ENCODE assay signal across 13 cellular contexts in genomic region chr9:33512535-33512934, GRCh38. TPM values are rescaled to one million over a fixed set of nuclear protein-coding genes. Genes with fewer than 3 reads are reported as not detected.
DNase-seq lines count a peak whose midpoint lies in the region; ATAC-seq, FAIRE-seq and TF ChIP-seq lines count a peak whose summit lies in the region.
"Not testable (repeated sequence)": the region's sequence is repeated elsewhere in the genome, so short reads cannot be mapped to it uniquely, and the experiment has no call there.
"Had no signal": no experiment of that assay in that cellular context is flagged by ENCODE, and none has a peak within 500 bp of the region (broad histone marks: within the 10 kb centered on the region; RNA-seq: fewer than 3 reads in every experiment).

No MANE protein-coding gene starts in this region.

- peak; percentile 10 for DNase-seq in Ammon's horn (ENCODE audit: low spot score)
- peak; percentile 47 for DNase-seq in GM23248
- DNase-seq in NCI-H146 treated with DMSO at 0.1 percent for 48 hours (lab: John Stamatoyannopoulos, UW; ENCODE audit: unreplicated experiment), result peak; percentile 94
- peak; percentile 45 for DNase-seq in RPMI7951 (ENCODE audit: low read depth)
- DNase-seq in K562 (ENCODE audit: extremely low read depth in 1 of 4, low spot score in 3 of 4), result not testable (repeated sequence)
- peak; percentile 31 for DNase-seq in endothelial cell of umbilical vein (ENCODE audit: low read depth, low spot score)
- peak; percentile 31 for DNase-seq in iris pigment epithelial cell (ENCODE audit: low read depth)
- peak; percentile 18 for DNase-seq in putamen (ENCODE audit: low spot score)

- not testable (repeated sequence) for H3K9me1 ChIP-seq in K562 (ENCODE audit: control insufficient read depth, insufficient read depth, low read length); endothelial cell of umbilical vein (replicated peaks; ENCODE audit: control insufficient read depth, extremely low read depth, insufficient read depth, low read length)

- H3K4me2 ChIP-seq in GM23248 (ENCODE audit: unreplicated experiment); K562 (ENCODE audit: insufficient read depth, low read length); endothelial cell of umbilical vein (ENCODE audit: insufficient read depth, low read length): not testable (repeated sequence)

- 81 to 83% methylated on average over 2 of the region's 2 CpGs for WGBS in GM23248 (ENCODE audit: low coverage in 1 of 2, low lambda C conversion rate in 2 of 2, missing lambda C conversion rate in 2 of 2), 2 experiments
- 84% methylated on average over 2 of the region's 2 CpGs for WGBS in K562 (ENCODE audit: insufficient coverage, low coverage, missing lambda C conversion rate)

- dilution Hi-C loops in endothelial cell of umbilical vein (cut with MboI; ENCODE audit: extremely low pct_ligation_motif_present, low sequenced_read_pairs), result not testable (repeated sequence)

- POLR2A ChIA-PET in K562 (lab: Yijun Ruan, JAX); endothelial cell of umbilical vein (lab: Charles Lee): not testable (repeated sequence)

- H4K20me1 ChIP-seq in GM23248 (ENCODE audit: insufficient read depth); K562 (replicated peaks; ENCODE audit: control insufficient read depth, insufficient read depth, low read length); endothelial cell of umbilical vein (replicated peaks; ENCODE audit: control insufficient read depth, extremely low read depth, insufficient read depth, low read length): not testable (repeated sequence)

- not testable (repeated sequence) for TF ChIP-seq CTCF in K562 (IDR thresholded peaks at IDR 0.05 in 2 of 3, conservative IDR thresholded peaks at IDR 0.05 in 1 of 3; ENCODE audit: insufficient read depth in 2 of 3, low read depth in 1 of 3, low read length in 3 of 3); endothelial cell of umbilical vein (IDR thresholded peaks at IDR 0.05; ENCODE audit: extremely low read depth in 1 of 2, insufficient read depth in 1 of 2, low read depth in 1 of 2, low read length in 2 of 2)

- not testable (repeated sequence) for FAIRE-seq in K562 (lab: Jason Lieb, UNC); endothelial cell of umbilical vein (lab: Jason Lieb, UNC)

- intact Hi-C loops in K562 (cut with micrococcal nuclease), result not testable (repeated sequence)
- intact Hi-C loops in endothelial cell of umbilical vein (cut with micrococcal nuclease), result loop anchor here (10.0 kb wide), 1 partner anchor 108 kb away; the partner anchor contains the start of gene AQP7

- not testable (repeated sequence) for H3K27ac ChIP-seq in GM23248; K562 (ENCODE audit: extremely low read depth, low read depth, low read length); endothelial cell of umbilical vein (ENCODE audit: insufficient read depth, low read depth, low read length)

- not testable (repeated sequence) for BruUV-seq in K562 (replicated peaks; lab: Mats Ljungman, UMichigan); endothelial cell of umbilical vein (replicated peaks; lab: Mats Ljungman, UMichigan)

- not testable (repeated sequence) for H3K36me3 ChIP-seq in GM23248 (ENCODE audit: low read depth); K562 (ENCODE audit: control insufficient read depth, insufficient read depth, low read length); endothelial cell of umbilical vein (ENCODE audit: control insufficient read depth in 2 of 2, extremely low read depth in 1 of 2, insufficient read depth in 2 of 2, low read length in 2 of 2)

- 0 out of 2 replicates have a peak, but pooled peaks cover 13% of the 10 kb centered on the region for H3K79me2 ChIP-seq in GM23248 (ENCODE audit: insufficient read depth)
- H3K79me2 ChIP-seq in K562 (ENCODE audit: control insufficient read depth, insufficient read depth, low read length); endothelial cell of umbilical vein (ENCODE audit: control insufficient read depth, insufficient read depth, low read length): not testable (repeated sequence)

- CTCF ChIA-PET in K562 (lab: Yijun Ruan, JAX; ENCODE audit: low intra/inter-chr PET ratio); endothelial cell of umbilical vein (lab: Charles Lee): not testable (repeated sequence)

- TF ChIP-seq EP300 in K562 (IDR thresholded peaks at IDR 0.05; ENCODE audit: low read length), result not testable (repeated sequence)

- ATAC-seq in K562, result not testable (repeated sequence)

- H3K4me1 ChIP-seq in GM23248 (ENCODE audit: insufficient read depth) (peaks cover 20% of the 10 kb centered on the region), endothelial cell of umbilical vein (ENCODE audit: control insufficient read depth, extremely low read depth, insufficient read depth, low read length) (peaks cover 19% of the 10 kb centered on the region)
- not testable (repeated sequence) for H3K4me1 ChIP-seq in K562 (replicated peaks in 1 of 2; ENCODE audit: control insufficient read depth in 2 of 2, insufficient read depth in 2 of 2, low read length in 2 of 2)

- not testable (repeated sequence) for H2AFZ ChIP-seq in GM23248; K562 (ENCODE audit: low read depth, low read length); endothelial cell of umbilical vein (ENCODE audit: low read depth, low read length)

- in situ Hi-C loops in GM23248 (cut with MboI); K562 (cut with MboI): not testable (repeated sequence)

- H3K9me3 ChIP-seq in GM23248 (ENCODE audit: low read depth); K562 (replicated peaks; ENCODE audit: control insufficient read depth, insufficient read depth, low read depth, low read length); endothelial cell of umbilical vein (replicated peaks; ENCODE audit: control insufficient read depth, insufficient read depth, low read length): not testable (repeated sequence)

- H3K9ac ChIP-seq in GM23248; K562 (ENCODE audit: insufficient read depth in 1 of 2, low read depth in 2 of 2, low read length in 2 of 2); endothelial cell of umbilical vein (replicated peaks; ENCODE audit: extremely low read depth, insufficient read depth, low read length): not testable (repeated sequence)

- H3K4me3 ChIP-seq in GM23248; K562; endothelial cell of umbilical vein (replicated peaks in 1 of 3; ENCODE audit: insufficient read depth in 1 of 3, low read depth in 1 of 3, low read length in 3 of 3): not testable (repeated sequence)

- not testable (repeated sequence) for H3K9me2 ChIP-seq in GM23248 (ENCODE audit: insufficient read depth)

- not testable (repeated sequence) for H3K27me3 ChIP-seq in GM23248 (replicated peaks; ENCODE audit: insufficient read depth); K562 (ENCODE audit: control insufficient read depth in 2 of 2, insufficient read depth in 2 of 2, low read length in 2 of 2); endothelial cell of umbilical vein (ENCODE audit: control insufficient read depth in 2 of 2, insufficient read depth in 2 of 2, low read length in 2 of 2)

- not testable (repeated sequence) for H3F3A ChIP-seq in GM23248 (ENCODE audit: insufficient read depth)

- not testable (repeated sequence) for TF ChIP-seq POLR2A in K562 (conservative IDR thresholded peaks at IDR 0.05); endothelial cell of umbilical vein (IDR thresholded peaks at IDR 0.05; ENCODE audit: low read depth, low read length)

- not testable (repeated sequence) for TF ChIP-seq RAD21 in K562 (CRISPR knock-in tag; conservative IDR thresholded peaks at IDR 0.05 in 1 of 2, IDR thresholded peaks at IDR 0.05 in 1 of 2)

RNA-seq across cellular contexts. Expression of gene ANKRD18B, which starts 11.5 kb away (rescaled TPM):
- 0.11 TPM in 1 of 2 replicates, not detected in the other for total RNA-seq in GM23248 (2014; rRNA removed; shearing (Covaris generic))
- 0.49 and 0.74 TPM in 2 replicates for polyA plus RNA-seq in GM23248 (2016; fragmentation: Nextera tagmentation; extraction: Ambion mirVana)
- total RNA-seq in RPMI7951 (2014; rRNA removed; shearing (Covaris generic)), result not detected in 2 replicates
- 5.2 and 17.2 TPM in 2 replicates for total RNA-seq in K562 (2011; cell fraction: chromatin; rRNA removed; ENCODE audit: low replicate concordance)
- 3.7 and 7.9 TPM in 2 replicates for total RNA-seq in K562 (2011; cell fraction: nucleolus; rRNA removed)
- total RNA-seq in K562 (2011; cell fraction: nucleoplasm; rRNA removed), result 8.0 and 8.8 TPM in 2 replicates
- 1.1 and 1.3 TPM in 2 replicates for total RNA-seq in K562 (2014; rRNA removed)
- total RNA-seq in K562 (2014; rRNA removed; fragmentation: Illumina TruSeq; extraction: Trizol), result 1.9 and 2.7 TPM in 2 replicates
- total RNA-seq in K562 (2015; rRNA removed; fragmentation: Illumina TruSeq; extraction: Trizol), result 1.7 and 2.0 TPM in 2 replicates
- total RNA-seq in K562 (2021), result 1.9 and 3.3 TPM in 2 replicates
- 1.6 and 1.8 TPM in 2 replicates for polyA plus RNA-seq in K562 (2011; rRNA removed)
- polyA plus RNA-seq in K562 (2011; cell fraction: cytosol; rRNA removed), result 0.46 and 0.54 TPM in 2 replicates
- polyA plus RNA-seq in K562 (2011; cell fraction: nucleus; rRNA removed), result 1.5 and 1.7 TPM in 2 replicates
- 1.4 and 2.6 TPM in 2 replicates for polyA plus RNA-seq in K562 (2012)
- polyA plus RNA-seq in K562 (2014; fragmentation: Illumina TruSeq; extraction: Trizol), result 3.3 and 12.6 TPM in 2 replicates
- polyA plus RNA-seq in K562 (2014; fragmentation: Nextera tagmentation; extraction: Ambion mirVana), result 1 to 10 TPM in 1 of 2 experiments, under 1 TPM in 1; 0.43 to 1.4 TPM
- 0.77 and 1.1 TPM in 2 replicates for polyA plus RNA-seq in K562 (2014; rRNA removed)
- polyA minus RNA-seq in K562 (2011; rRNA and poly(A)+ RNA removed), result 3.9 and 4.3 TPM in 2 replicates
- 4.2 TPM in 1 of 2 replicates, not detected in the other for polyA minus RNA-seq in K562 (2011; cell fraction: cytosol; rRNA and poly(A)+ RNA removed)
- polyA minus RNA-seq in K562 (2011; cell fraction: nucleus; rRNA and poly(A)+ RNA removed), result 3.9 and 6.1 TPM in 2 replicates
- 10.9 and 12.2 TPM in 2 replicates for total RNA-seq in endothelial cell of umbilical vein
- 0.92 and 1.4 TPM in 2 replicates for polyA plus RNA-seq in endothelial cell of umbilical vein
- 2.3 and 2.5 TPM in 2 replicates for polyA plus RNA-seq in endothelial cell of umbilical vein (2011; cell fraction: cytosol; rRNA removed)
- 7.8 and 7.9 TPM in 2 replicates for polyA plus RNA-seq in endothelial cell of umbilical vein (2011; cell fraction: nucleus; rRNA removed)
- polyA plus RNA-seq in endothelial cell of umbilical vein (2012), result 6.8 and 9.1 TPM in 2 replicates
- 2.7 and 4.2 TPM in 2 replicates for polyA minus RNA-seq in endothelial cell of umbilical vein
- 17.9 TPM for polyA minus RNA-seq in endothelial cell of umbilical vein (2011; cell fraction: cytosol; rRNA and poly(A)+ RNA removed)
- polyA minus RNA-seq in endothelial cell of umbilical vein (2011; cell fraction: nucleus; rRNA and poly(A)+ RNA removed), result 9.3 and 17.1 TPM in 2 replicates
- total RNA-seq: GM12878, Right ventricle myocardium inferior, SJSA1 had no signal
- polyA plus RNA-seq: CD8-positive, alpha-beta memory T cell; GM12878; IgD-negative memory B cell had no signal

RNA-seq across cellular contexts. Expression of gene NOL6, which starts 38.8 kb away (rescaled TPM):
- 27.9 and 31.2 TPM in 2 replicates for total RNA-seq in GM23248 (2014; rRNA removed; shearing (Covaris generic))
- 18.0 and 19.4 TPM in 2 replicates for polyA plus RNA-seq in GM23248 (2016; fragmentation: Nextera tagmentation; extraction: Ambion mirVana)
- 12.9 and 13.2 TPM in 2 replicates for total RNA-seq in RPMI7951 (2014; rRNA removed; shearing (Covaris generic))
- total RNA-seq in K562 (2011; cell fraction: chromatin; rRNA removed; ENCODE audit: low replicate concordance), result 80.3 and 225 TPM in 2 replicates
- total RNA-seq in K562 (2011; cell fraction: nucleolus; rRNA removed), result 122 and 123 TPM in 2 replicates
- 77.3 and 80.3 TPM in 2 replicates for total RNA-seq in K562 (2011; cell fraction: nucleoplasm; rRNA removed)
- total RNA-seq in K562 (2014; rRNA removed), result 23.0 and 37.0 TPM in 2 replicates
- total RNA-seq in K562 (2014; rRNA removed; fragmentation: Illumina TruSeq; extraction: Trizol), result 23.0 and 27.0 TPM in 2 replicates
- total RNA-seq in K562 (2015; rRNA removed; fragmentation: Illumina TruSeq; extraction: Trizol), result 29.8 and 31.0 TPM in 2 replicates
- total RNA-seq in K562 (2021), result 58.9 and 61.1 TPM in 2 replicates
- polyA plus RNA-seq in K562 (2011; rRNA removed), result 23.5 and 42.1 TPM in 2 replicates
- 21.5 and 30.8 TPM in 2 replicates for polyA plus RNA-seq in K562 (2011; cell fraction: cytosol; rRNA removed)
- polyA plus RNA-seq in K562 (2011; cell fraction: nucleus; rRNA removed), result 106 and 124 TPM in 2 replicates
- 25.7 and 37.3 TPM in 2 replicates for polyA plus RNA-seq in K562 (2012)
- 49.9 and 51.2 TPM in 2 replicates for polyA plus RNA-seq in K562 (2014; fragmentation: Illumina TruSeq; extraction: Trizol)
- 1 to 10 TPM; 7.7 to 9.4 TPM for polyA plus RNA-seq in K562 (2014; fragmentation: Nextera tagmentation; extraction: Ambion mirVana)
- 33.5 and 35.0 TPM in 2 replicates for polyA plus RNA-seq in K562 (2014; rRNA removed)
- 24.9 and 28.2 TPM in 2 replicates for polyA minus RNA-seq in K562 (2011; rRNA and poly(A)+ RNA removed)
- 21.5 and 28.5 TPM in 2 replicates for polyA minus RNA-seq in K562 (2011; cell fraction: cytosol; rRNA and poly(A)+ RNA removed)
- polyA minus RNA-seq in K562 (2011; cell fraction: nucleus; rRNA and poly(A)+ RNA removed), result 39.3 and 50.3 TPM in 2 replicates
- total RNA-seq in endothelial cell of umbilical vein, result 42.3 and 45.1 TPM in 2 replicates
- polyA plus RNA-seq in endothelial cell of umbilical vein, result 35.7 and 39.8 TPM in 2 replicates
- 32.2 and 32.9 TPM in 2 replicates for polyA plus RNA-seq in endothelial cell of umbilical vein (2011; cell fraction: cytosol; rRNA removed)
- 107 TPM in 2 replicates for polyA plus RNA-seq in endothelial cell of umbilical vein (2011; cell fraction: nucleus; rRNA removed)
- polyA plus RNA-seq in endothelial cell of umbilical vein (2012), result 35.2 and 42.5 TPM in 2 replicates
- polyA minus RNA-seq in endothelial cell of umbilical vein, result 43.9 and 45.4 TPM in 2 replicates
- 28.8 TPM for polyA minus RNA-seq in endothelial cell of umbilical vein (2011; cell fraction: cytosol; rRNA and poly(A)+ RNA removed)
- polyA minus RNA-seq in endothelial cell of umbilical vein (2011; cell fraction: nucleus; rRNA and poly(A)+ RNA removed), result 37.9 and 40.6 TPM in 2 replicates
